Comparison of ENCODE assay signal across 1 cellular context in genomic region chr2:9235388-9236344, GRCh38.
TF ChIP-seq lines count a peak whose summit lies in the region.

No MANE protein-coding gene starts in this region.

TF ChIP-seq in HCT116, 20 proteins besides CTCF, POLR2A, EP300 and RAD21 (continued from another document):
- no peak for TF ChIP-seq ZBTB33 (IDR thresholded peaks at IDR 0.05; ENCODE audit: extremely low read depth, insufficient replicate concordance, low read length)
- TF ChIP-seq CBX3 (IDR thresholded peaks at IDR 0.05; ENCODE audit: low read depth) = no peak
- no peak for TF ChIP-seq YY1 (IDR thresholded peaks at IDR 0.05; ENCODE audit: extremely low read depth, insufficient replicate concordance, low read depth, low read length)
